Comparison of ENCODE assay signal across 8 cellular contexts in the genomic region with DNA sequence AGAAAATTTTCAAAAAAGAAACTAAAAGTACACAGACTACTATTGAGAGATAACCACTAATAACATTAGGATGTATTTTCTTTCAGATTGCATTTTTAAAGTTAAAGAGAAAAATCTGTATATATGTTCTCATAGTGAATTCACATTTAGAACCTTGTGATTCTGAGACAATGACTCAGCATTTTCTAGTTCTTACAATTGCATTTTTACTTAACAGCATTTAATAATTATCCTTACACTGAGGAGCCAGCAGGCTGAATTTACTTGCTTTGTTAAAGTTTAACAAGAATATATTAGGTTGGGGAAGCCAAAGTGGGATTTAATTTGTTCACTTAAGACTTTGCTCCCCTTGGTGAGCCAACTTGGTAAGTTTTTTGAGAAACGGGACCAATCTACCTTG. TPM values are rescaled to one million over a fixed set of nuclear protein-coding genes. Genes with fewer than 3 reads are reported as not detected.
A peak's percentile ranks its signal among the peaks of the same experiment; 100 is the strongest.
DNase-seq lines count a peak whose midpoint lies in the region; ATAC-seq and TF ChIP-seq lines count a peak whose summit lies in the region.
"Had no signal": no experiment of that assay in that cellular context is flagged by ENCODE, and none has a peak within 500 bp of the region (broad histone marks: within the 10 kb centered on the region; RNA-seq: fewer than 3 reads in every experiment).

No MANE protein-coding gene starts in this region.

- H3K4me3 Mint-ChIP-seq in activated naive CD8-positive, alpha-beta T cell treated with anti-CD3 and anti-CD28 coated beads, Interleukin-2, amount 50 U/mL, for 24 hours = no peak overlapping the region

- H3K27me3 Mint-ChIP-seq in activated naive CD8-positive, alpha-beta T cell treated with anti-CD3 and anti-CD28 coated beads, Interleukin-2, amount 50 U/mL, for 24 hours = no peaks in the 10 kb centered on the region

- H3K27ac ChIP-seq in HUES6 (ENCODE audit: low read depth, low read length) (peak overlapping the region; percentile 70), gastroesophageal sphincter (peak overlapping the region in 3 of 4 donors; percentile 33 to 53 (median 43)), smooth muscle cell (ENCODE audit: low read depth) (peak overlapping the region; percentile 22)

- peak overlapping the region; percentile 10 for H3K4me2 ChIP-seq in smooth muscle cell

- H3K4me3 ChIP-seq in HUES6 (ENCODE audit: low read depth, low read length) (no peak overlapping the region), gastroesophageal sphincter (no peak overlapping the region), smooth muscle cell (no peak overlapping the region)

- no peaks in the 10 kb centered on the region for H4K20me1 ChIP-seq in smooth muscle cell (ENCODE audit: low read depth)

- H3K27me3 ChIP-seq in HUES6 (ENCODE audit: control insufficient read depth, insufficient read depth, low read length) (no peaks in the 10 kb centered on the region), gastroesophageal sphincter (no peaks in the 10 kb centered on the region), smooth muscle cell (ENCODE audit: low read depth) (no peaks in the 10 kb centered on the region)

- ATAC-seq in activated naive CD8-positive, alpha-beta T cell treated with anti-CD3 and anti-CD28 coated beads, Interleukin-2, amount 50 U/mL, for 24 hours = no peak
- ATAC-seq in gastroesophageal sphincter (no peak), GM19324 (IDR thresholded peaks at IDR 0.05; ENCODE audit: low FRiP score, unreplicated experiment) (no peak)

- no peak for TF ChIP-seq POLR2A in gastroesophageal sphincter (IDR thresholded peaks at IDR 0.05)

- 0 to 44% methylated on average over 1 of the region's 1 CpG for WGBS in gastroesophageal sphincter (ENCODE audit: low coverage in 1 of 2), 2 donors
- WGBS in smooth muscle cell (ENCODE audit: low lambda C conversion rate) = 32% methylated on average over 1 of the region's 1 CpG

- H3K9ac ChIP-seq in HUES6 (ENCODE audit: low read length) (peak overlapping the region; percentile 29), smooth muscle cell (ENCODE audit: low read depth) (no peak overlapping the region)

- H3K79me2 ChIP-seq in smooth muscle cell (ENCODE audit: low read depth) = peaks cover 21% of the 10 kb centered on the region

- H3K9me3 ChIP-seq in HUES6 (ENCODE audit: control insufficient read depth, insufficient read depth, low read depth, low read length) (no peaks in the 10 kb centered on the region), gastroesophageal sphincter (no peaks in the 10 kb centered on the region), smooth muscle cell (replicated peaks; ENCODE audit: low read depth) (no peaks in the 10 kb centered on the region)

- H3K9me3 Mint-ChIP-seq in activated naive CD8-positive, alpha-beta T cell treated with anti-CD3 and anti-CD28 coated beads, Interleukin-2, amount 50 U/mL, for 24 hours = no peaks in the 10 kb centered on the region

- peaks cover 5% of the 10 kb centered on the region for H3F3A ChIP-seq in smooth muscle cell (ENCODE audit: low read depth)

- DNase-seq in activated naive CD8-positive, alpha-beta T cell treated with anti-CD3 and anti-CD28 coated beads, Interleukin-2, amount 50 U/mL, for 24 hours = no peak
- DNase-seq in smooth muscle cell (lab: John Stamatoyannopoulos, UW; ENCODE audit: unreplicated experiment) (no peak), NCI-H82 (lab: John Stamatoyannopoulos, UW) (no peak), HuH-7 (ENCODE audit: low spot score) (no peak)
- DNase-seq: anterior cingulate cortex had no signal

- H3K27ac Mint-ChIP-seq in activated naive CD8-positive, alpha-beta T cell treated with anti-CD3 and anti-CD28 coated beads, Interleukin-2, amount 50 U/mL, for 24 hours = peak overlapping the region; percentile 16

- H3K36me3 ChIP-seq in HUES6 (ENCODE audit: control insufficient read depth, insufficient read depth, low read length) (no peaks in the 10 kb centered on the region), gastroesophageal sphincter (no peaks in the 10 kb centered on the region), smooth muscle cell (ENCODE audit: low read depth) (no peaks in the 10 kb centered on the region)

- no peaks in the 10 kb centered on the region for H3K36me3 Mint-ChIP-seq in activated naive CD8-positive, alpha-beta T cell treated with anti-CD3 and anti-CD28 coated beads, Interleukin-2, amount 50 U/mL, for 24 hours (ENCODE audit: low read depth)

- TF ChIP-seq CTCF in gastroesophageal sphincter (IDR thresholded peaks at IDR 0.05) (no peak), smooth muscle cell (IDR thresholded peaks at IDR 0.05; ENCODE audit: borderline replicate concordance, insufficient read depth, poor library complexity, severe bottlenecking) (no peak)

- TF ChIP-seq EP300 in gastroesophageal sphincter (IDR thresholded peaks at IDR 0.05) = no peak

- H2AFZ ChIP-seq in smooth muscle cell (ENCODE audit: low read depth) = no peak overlapping the region

- H3K4me1 ChIP-seq in HUES6 (ENCODE audit: control insufficient read depth, insufficient read depth, low read length) (peaks cover 22% of the 10 kb centered on the region), gastroesophageal sphincter (peaks cover 0 to 33% (median 0%) of the 10 kb centered on the region in 3 donors), smooth muscle cell (ENCODE audit: low read depth) (peaks cover 16% of the 10 kb centered on the region)

- H3K4me1 Mint-ChIP-seq in activated naive CD8-positive, alpha-beta T cell treated with anti-CD3 and anti-CD28 coated beads, Interleukin-2, amount 50 U/mL, for 24 hours = peaks cover 11% of the 10 kb centered on the region

RNA-seq across cellular contexts. Expression of a gene that starts 4.5 kb away (rescaled TPM):
- total RNA-seq in gastroesophageal sphincter (10 to 100 TPM; 34.8 to 59.0 (median 37.1) TPM), smooth muscle cell (12.3 and 28.6 TPM in 2 replicates)
- polyA plus RNA-seq in smooth muscle cell = 3.5 and 11.3 TPM in 2 replicates

RNA-seq across cellular contexts. Expression of a gene that starts 21.8 kb away (rescaled TPM):
- 10 to 100 TPM; 50.5 to 73.0 (median 65.7) TPM for total RNA-seq in gastroesophageal sphincter
- total RNA-seq in smooth muscle cell = 107 and 115 TPM in 2 replicates
- polyA plus RNA-seq in smooth muscle cell = 74.1 and 76.4 TPM in 2 replicates
